Comparison of ENCODE assay signal across 9 cellular contexts in genomic region chr3:52983336-52983807, GRCh38.
DNase-seq lines count a peak whose midpoint lies in the region; ATAC-seq and TF ChIP-seq lines count a peak whose summit lies in the region.
"Had no signal": no experiment of that assay in that cellular context is flagged by ENCODE, and none has a peak within 500 bp of the region (broad histone marks: within the 10 kb centered on the region; RNA-seq: fewer than 3 reads in every experiment).

No MANE protein-coding gene starts in this region.

- peaks cover 15% of the 10 kb centered on the region for H3K4me1 Mint-ChIP-seq in central memory CD8-positive, alpha-beta T cell

- ATAC-seq in GM18907 (IDR thresholded peaks at IDR 0.05; ENCODE audit: unreplicated experiment) (peak; percentile 81), HG03060 (IDR thresholded peaks at IDR 0.05; ENCODE audit: low read depth, unreplicated experiment) (peak; percentile 67)
- peak; percentile 84 for ATAC-seq in central memory CD8-positive, alpha-beta T cell (replicated peaks; ENCODE audit: extremely low read depth, poor library complexity, severe bottlenecking)

- H3K36me3 Mint-ChIP-seq in central memory CD8-positive, alpha-beta T cell (ENCODE audit: insufficient read depth), result peaks cover 4% of the 10 kb centered on the region

- H3K4me3 ChIP-seq in foreskin fibroblast (ENCODE audit: low read depth in 1 of 2, low read length in 2 of 2), result no peak overlapping the region

- H3K27ac Mint-ChIP-seq in central memory CD8-positive, alpha-beta T cell (ENCODE audit: low read depth), result peak overlapping the region; percentile 59

- H3K27me3 Mint-ChIP-seq in central memory CD8-positive, alpha-beta T cell, result no peaks in the 10 kb centered on the region

- no peaks in the 10 kb centered on the region for H3K9me3 Mint-ChIP-seq in central memory CD8-positive, alpha-beta T cell

- peak in 4 of 5 experiments; percentile 29 to 68 (median 47) for DNase-seq in T-helper 2 cell
- peak in 1 of 2 donors; percentile 24 for DNase-seq in central memory CD8-positive, alpha-beta T cell (ENCODE audit: low spot score in 2 of 2)
- DNase-seq in stimulated activated CD8-positive, alpha-beta memory T cell treated with anti-CD3 and anti-CD28 coated beads, Interleukin-4, amount 100 ng/mL, for 4 hours (ENCODE audit: low read depth in 2 of 2, low spot score in 1 of 2), result peak; percentile 24 to 30
- no peak for DNase-seq in foreskin fibroblast
- DNase-seq in kidney tubule cell (ENCODE audit: low spot score), result no peak
- DNase-seq in NCI-H2171 (lab: John Stamatoyannopoulos, UW), result no peak
- DNase-seq: IMR-90 had no signal

- peak overlapping the region; percentile 13 for H3K4me3 Mint-ChIP-seq in central memory CD8-positive, alpha-beta T cell

- TF ChIP-seq CTCF in foreskin fibroblast (IDR thresholded peaks at IDR 0.05; ENCODE audit: low read depth, low read length), result no peak

Comparison
In these comparisons a context has a peak if more than half of its experiments do, and no peak if none do; other contexts are left out.
1. DNase-seq: peak in T-helper 2 cell (4 of 5) and stimulated activated CD8-positive, alpha-beta memory T cell treated with anti-CD3 and anti-CD28 coated beads, Interleukin-4, amount 100 ng/mL, for 4 hours (2 of 2); none in foreskin fibroblast (0 of 2), kidney tubule cell (single experiment) and NCI-H2171 (single experiment).
2. Peak in every context shown above with its lines, with median percentiles within 50 percentile points of each other: ATAC-seq.